In genomic region chr9:128190516-128191405, GRCh38 we compare ENCODE assay signal across 6 cellular contexts. TPM values are rescaled to one million over a fixed set of nuclear protein-coding genes. Genes with fewer than 3 reads are reported as not detected.
A peak's percentile ranks its signal among the peaks of the same experiment; 100 is the strongest.
DNase-seq lines count a peak whose midpoint lies in the region; ATAC-seq, FAIRE-seq and TF ChIP-seq lines count a peak whose summit lies in the region.

No MANE protein-coding gene starts in this region.

- H3K27me3 ChIP-seq in lung (ENCODE audit: control insufficient read depth, insufficient read depth): no peaks in the 10 kb centered on the region

- peak overlapping the region; percentile 83 for H3K27ac Mint-ChIP-seq in activated naive CD4-positive, alpha-beta T cell treated with anti-CD3 and anti-CD28 coated beads, Interleukin-2, amount 10 ng/mL, durations not matched to agents 7 days and 5 days
- H3K27ac Mint-ChIP-seq in activated T-helper 1 cell treated with anti-CD3 and anti-CD28 coated beads, Interleukin-12 subunit alpha, Interleukin-12 subunit beta, Interleukin-2, Interleukin-4 antibody, amounts not matched to agents 30 ng/mL and 10 ng/mL and 1 ng/mL, durations not matched to agents 14 hours and 24 hours and 36 hours: peak overlapping the region; percentile 96

- H3K4me3 Mint-ChIP-seq in activated naive CD4-positive, alpha-beta T cell treated with anti-CD3 and anti-CD28 coated beads, Interleukin-2, amount 10 ng/mL, durations not matched to agents 7 days and 5 days: peak overlapping the region; percentile 93
- peak overlapping the region; percentile 98 for H3K4me3 Mint-ChIP-seq in activated T-helper 1 cell treated with anti-CD3 and anti-CD28 coated beads, Interleukin-12 subunit alpha, Interleukin-12 subunit beta, Interleukin-2, Interleukin-4 antibody, amounts not matched to agents 30 ng/mL and 10 ng/mL and 1 ng/mL, durations not matched to agents 14 hours and 24 hours and 36 hours

- peak overlapping the region; percentile 76 for H3K4me3 ChIP-seq in lung

- peaks cover 6 to 7% of the 10 kb centered on the region in 2 donors for H3K4me1 ChIP-seq in lung (ENCODE audit: control insufficient read depth in 2 of 2, insufficient read depth in 2 of 2, low read length in 2 of 2)

- peaks cover 23% of the 10 kb centered on the region for H3K36me3 Mint-ChIP-seq in activated naive CD4-positive, alpha-beta T cell treated with anti-CD3 and anti-CD28 coated beads, Interleukin-2, amount 10 ng/mL, durations not matched to agents 7 days and 5 days
- H3K36me3 Mint-ChIP-seq in activated T-helper 1 cell treated with anti-CD3 and anti-CD28 coated beads, Interleukin-12 subunit alpha, Interleukin-12 subunit beta, Interleukin-2, Interleukin-4 antibody, amounts not matched to agents 30 ng/mL and 10 ng/mL and 1 ng/mL, durations not matched to agents 14 hours and 24 hours and 36 hours (ENCODE audit: low read depth): peaks cover 20% of the 10 kb centered on the region

- ATAC-seq in lung (ENCODE audit: insufficient read depth, low FRiP score): peak; percentile 8

- no peak for TF ChIP-seq CTCF in lung (IDR thresholded peaks at IDR 0.05; ENCODE audit: control extremely low read depth, extremely low read depth)

- no peaks in the 10 kb centered on the region for H3K9me3 ChIP-seq in lung (ENCODE audit: control insufficient read depth in 2 of 2, insufficient read depth in 1 of 2, low read length in 1 of 2)

- peaks cover 35% of the 10 kb centered on the region for H3K27me3 Mint-ChIP-seq in activated naive CD4-positive, alpha-beta T cell treated with anti-CD3 and anti-CD28 coated beads, Interleukin-2, amount 10 ng/mL, durations not matched to agents 7 days and 5 days
- H3K27me3 Mint-ChIP-seq in activated T-helper 1 cell treated with anti-CD3 and anti-CD28 coated beads, Interleukin-12 subunit alpha, Interleukin-12 subunit beta, Interleukin-2, Interleukin-4 antibody, amounts not matched to agents 30 ng/mL and 10 ng/mL and 1 ng/mL, durations not matched to agents 14 hours and 24 hours and 36 hours (ENCODE audit: insufficient read depth): no peaks in the 10 kb centered on the region

- intact Hi-C loops in activated T-helper 1 cell treated with anti-CD3 and anti-CD28 coated beads, Interleukin-12 subunit alpha, Interleukin-12 subunit beta, Interleukin-2, Interleukin-4 antibody, amounts not matched to agents 30 ng/mL and 10 ng/mL and 1 ng/mL, durations not matched to agents 14 hours and 24 hours and 36 hours (cut with micrococcal nuclease): loop anchor here (1.0 to 5.0 kb wide), 7 partner anchors 13 to 151 kb away; partner anchors contain the start of genes BBLN, COQ4, DNM1 and NAIF1

- FAIRE-seq in GM19239 (lab: Jason Lieb, UNC): no peak

- DNase-seq in activated naive CD4-positive, alpha-beta T cell treated with anti-CD3 and anti-CD28 coated beads, Interleukin-2, amount 10 ng/mL, durations not matched to agents 7 days and 5 days: peak; percentile 37
- no peak for DNase-seq in activated naive CD4-positive, alpha-beta T cell (lab: John Stamatoyannopoulos, UW)
- no peak for DNase-seq in activated T-helper 1 cell treated with anti-CD3 and anti-CD28 coated beads, Interleukin-12 subunit alpha, Interleukin-12 subunit beta, Interleukin-2, Interleukin-4 antibody, amounts not matched to agents 30 ng/mL and 10 ng/mL and 1 ng/mL, durations not matched to agents 14 hours and 24 hours and 36 hours (ENCODE audit: low spot score)
- DNase-seq in lung (ENCODE audit: low spot score): no peak
- no peak for DNase-seq in NCI-H524 treated with DMSO at 0.1 percent for 48 hours (lab: John Stamatoyannopoulos, UW)
- no peak for DNase-seq in GM19239 (ENCODE audit: insufficient read length, low spot score)

- H3K9me3 Mint-ChIP-seq in activated naive CD4-positive, alpha-beta T cell treated with anti-CD3 and anti-CD28 coated beads, Interleukin-2, amount 10 ng/mL, durations not matched to agents 7 days and 5 days: no peaks in the 10 kb centered on the region
- H3K9me3 Mint-ChIP-seq in activated T-helper 1 cell treated with anti-CD3 and anti-CD28 coated beads, Interleukin-12 subunit alpha, Interleukin-12 subunit beta, Interleukin-2, Interleukin-4 antibody, amounts not matched to agents 30 ng/mL and 10 ng/mL and 1 ng/mL, durations not matched to agents 14 hours and 24 hours and 36 hours: no peaks in the 10 kb centered on the region

- WGBS in lung, 2 donors: 22 to 29% methylated on average over 26 to 32 of the region's 32 CpGs

- peak overlapping the region; percentile 89 to 95 for H3K27ac ChIP-seq in lung (ENCODE audit: low read depth in 1 of 2, low read length in 1 of 2)

- CTCF ChIA-PET in activated naive CD4-positive, alpha-beta T cell treated with anti-CD3 and anti-CD28 coated beads, Interleukin-2, amount 10 ng/mL, durations not matched to agents 7 days and 5 days (lab: Charles Lee): interaction anchor here (0.5 to 2.1 kb wide), 7 partner anchors 12 to 305 kb away, joined by 3 to 9 read pairs (median 5); partner anchors contain the start of genes BBLN and DNM1

- H3K4me1 Mint-ChIP-seq in activated naive CD4-positive, alpha-beta T cell treated with anti-CD3 and anti-CD28 coated beads, Interleukin-2, amount 10 ng/mL, durations not matched to agents 7 days and 5 days: peaks cover 41% of the 10 kb centered on the region
- peaks cover 23% of the 10 kb centered on the region for H3K4me1 Mint-ChIP-seq in activated T-helper 1 cell treated with anti-CD3 and anti-CD28 coated beads, Interleukin-12 subunit alpha, Interleukin-12 subunit beta, Interleukin-2, Interleukin-4 antibody, amounts not matched to agents 30 ng/mL and 10 ng/mL and 1 ng/mL, durations not matched to agents 14 hours and 24 hours and 36 hours (ENCODE audit: low read depth)

- peaks cover 0 to 9% of the 10 kb centered on the region in 2 donors for H3K36me3 ChIP-seq in lung (ENCODE audit: control insufficient read depth in 2 of 2, insufficient read depth in 2 of 2, low read length in 2 of 2)

RNA-seq across cellular contexts. Expression of gene CIZ1, which starts 0.6 kb away (rescaled TPM):
- 154 and 158 TPM in 2 replicates for total RNA-seq in activated T-helper 1 cell treated with anti-CD3 and anti-CD28 coated beads, Interleukin-12 subunit alpha, Interleukin-12 subunit beta, Interleukin-2, Interleukin-4 antibody, amounts not matched to agents 30 ng/mL and 10 ng/mL and 1 ng/mL, durations not matched to agents 14 hours and 24 hours and 36 hours
- 10 to 100 TPM; 36.6 to 83.7 TPM for total RNA-seq in lung
- polyA plus RNA-seq in lung: 10 to 100 TPM; 43.3 to 57.6 TPM

RNA-seq across cellular contexts. Expression of gene DNM1, which starts 12.4 kb away (rescaled TPM):
- 1.4 and 1.8 TPM in 2 replicates for total RNA-seq in activated T-helper 1 cell treated with anti-CD3 and anti-CD28 coated beads, Interleukin-12 subunit alpha, Interleukin-12 subunit beta, Interleukin-2, Interleukin-4 antibody, amounts not matched to agents 30 ng/mL and 10 ng/mL and 1 ng/mL, durations not matched to agents 14 hours and 24 hours and 36 hours
- 10 to 100 TPM in 1 of 2 donors, 1 to 10 TPM in 1; 8.2 to 23.7 TPM for total RNA-seq in lung
- polyA plus RNA-seq in lung: 1 to 10 TPM; 1.2 to 3.9 TPM

RNA-seq across cellular contexts. Expression of gene BBLN, which starts 30.7 kb away (rescaled TPM):
- 97.3 and 106 TPM in 2 replicates for total RNA-seq in activated T-helper 1 cell treated with anti-CD3 and anti-CD28 coated beads, Interleukin-12 subunit alpha, Interleukin-12 subunit beta, Interleukin-2, Interleukin-4 antibody, amounts not matched to agents 30 ng/mL and 10 ng/mL and 1 ng/mL, durations not matched to agents 14 hours and 24 hours and 36 hours
- total RNA-seq in lung: 10 to 100 TPM; 19.2 to 56.4 TPM
- 100 to 1,000 TPM in 1 of 2 donors, 10 to 100 TPM in 1; 66.7 to 138 TPM for polyA plus RNA-seq in lung

RNA-seq across cellular contexts. Expression of gene LCN2, which starts 41.5 kb away (rescaled TPM):
- total RNA-seq in activated T-helper 1 cell treated with anti-CD3 and anti-CD28 coated beads, Interleukin-12 subunit alpha, Interleukin-12 subunit beta, Interleukin-2, Interleukin-4 antibody, amounts not matched to agents 30 ng/mL and 10 ng/mL and 1 ng/mL, durations not matched to agents 14 hours and 24 hours and 36 hours: not detected in 2 replicates
- total RNA-seq in lung: 100 to 1,000 TPM; 114 to 281 TPM
- polyA plus RNA-seq in lung: 100 to 1,000 TPM; 309 to 842 TPM
